Comparison of ENCODE assay signal across 22 cellular contexts in genomic region chr6:1702580-1703051, GRCh38.
DNase-seq lines count a peak whose midpoint lies in the region; ATAC-seq, FAIRE-seq and TF ChIP-seq lines count a peak whose summit lies in the region.
"Had no signal": no experiment of that assay in that cellular context is flagged by ENCODE, and none has a peak within 500 bp of the region (broad histone marks: within the 10 kb centered on the region; RNA-seq: fewer than 3 reads in every experiment).

No MANE protein-coding gene starts in this region.

- intact Hi-C loops in pancreas (cut with DNase I): no loop called here

- no peaks in the 10 kb centered on the region for H3K9me2 ChIP-seq in hepatocyte (replicated peaks; ENCODE audit: insufficient read depth)

- no peaks in the 10 kb centered on the region for H4K20me1 ChIP-seq in hepatocyte (ENCODE audit: insufficient read depth, poor library complexity, severe bottlenecking)

- DNase-seq in GM03348 (ENCODE audit: low spot score) (peak; percentile 40), hepatocyte (ENCODE audit: low spot score) (peak; percentile 12), NOMO-1 treated with dmso at 0.1 percent for 144 hours (lab: John Stamatoyannopoulos, UW; ENCODE audit: unreplicated experiment) (no peak), pancreas (no peak)
- DNase-seq: activated CD4-positive, CD25-positive, alpha-beta regulatory T cell treated with anti-CD3 and anti-CD28 coated beads, Interleukin-2, amount 50 U/mL, for 72 hours; Caco-2; glutamatergic neuron; Karpas-422; naive B cell; NCI-H1092; NCI-H2081 treated with DMSO at 0.1 percent for 48 hours; NCI-H748 treated with DMSO at 0.1 percent for 48 hours; PC-9; thyroid gland had no signal

- peak overlapping the region; percentile 75 for H3K9ac ChIP-seq in skeletal muscle satellite cell (ENCODE audit: low read depth, low read length)

- H2AFZ ChIP-seq in hepatocyte: no peak overlapping the region
- H2AFZ ChIP-seq: PC-9 had no signal

- 69% methylated on average over 8 of the region's 8 CpGs for WGBS in hepatocyte (ENCODE audit: low lambda C conversion rate, missing lambda C conversion rate)
- WGBS in pancreas, 2 donors: 82 to 84% methylated on average over 8 of the region's 8 CpGs

- no peak for FAIRE-seq in pancreas (lab: Jason Lieb, UNC)
- FAIRE-seq: H54 had no signal

- TF ChIP-seq CTCF in hepatocyte (IDR thresholded peaks at IDR 0.05; ENCODE audit: poor library complexity) (no peak), pancreas (IDR thresholded peaks at IDR 0.05) (no peak)

- no peak overlapping the region for H3K4me2 ChIP-seq in hepatocyte
- peak overlapping the region; percentile 80 for H3K4me2 ChIP-seq in skeletal muscle satellite cell (ENCODE audit: low read length)
- H3K4me2 ChIP-seq: PC-9 had no signal

- no peaks in the 10 kb centered on the region for H3K79me2 ChIP-seq in hepatocyte

- H3K4me1 ChIP-seq in hepatocyte (ENCODE audit: insufficient read depth) (peaks cover 3% of the 10 kb centered on the region), skeletal muscle satellite cell (ENCODE audit: control insufficient read depth, insufficient read depth, low read length) (peaks cover 20% of the 10 kb centered on the region), pancreas (no peaks in the 10 kb centered on the region)

- H3K27me3 ChIP-seq in hepatocyte (no peaks in the 10 kb centered on the region), skeletal muscle satellite cell (ENCODE audit: control insufficient read depth, insufficient read depth, low read length) (no peaks in the 10 kb centered on the region), pancreas (no peaks in the 10 kb centered on the region)
- H3K27me3 ChIP-seq: cardiac muscle cell, thyroid gland had no signal

- H3K4me3 ChIP-seq in hepatocyte (no peak overlapping the region), skeletal muscle satellite cell (ENCODE audit: low read length) (no peak overlapping the region), pancreas (no peak overlapping the region)
- H3K4me3 ChIP-seq: cardiac muscle cell, lung, PC-9, thyroid gland had no signal

- H3K36me3 ChIP-seq in hepatocyte (replicated peaks; ENCODE audit: insufficient read depth, low read depth) (no peaks in the 10 kb centered on the region), skeletal muscle satellite cell (ENCODE audit: insufficient read depth, low read length) (no peaks in the 10 kb centered on the region), pancreas (no peaks in the 10 kb centered on the region)
- H3K36me3 ChIP-seq: cardiac muscle cell, thyroid gland had no signal

- no peaks in the 10 kb centered on the region for H3K9me3 ChIP-seq in hepatocyte (ENCODE audit: low read depth)
- no peaks in the 10 kb centered on the region for H3K9me3 ChIP-seq in skeletal muscle satellite cell (replicated peaks; ENCODE audit: low read length)
- no peaks in the 10 kb centered on the region for H3K9me3 ChIP-seq in pancreas
- H3K9me3 ChIP-seq: Caco-2, thyroid gland had no signal

- ATAC-seq in SK-N-SH treated with all-trans-retinoic acid at 6 μM for 48 hours (no peak; the same call in 2 of the 3 replicates), HG03135 (IDR thresholded peaks at IDR 0.05; ENCODE audit: unreplicated experiment) (no peak), pancreas (no peak), HG03175 (IDR thresholded peaks at IDR 0.05; ENCODE audit: unreplicated experiment) (no peak)
- ATAC-seq: activated T-helper 17 cell treated with anti-CD3 and anti-CD28 coated beads, Interleukin-2, amount 50 U/mL, for 72 hours had no signal

- H3K27ac ChIP-seq in hepatocyte (no peak overlapping the region), pancreas (no peak overlapping the region)
- H3K27ac ChIP-seq: cardiac muscle cell, PC-9 had no signal

TF ChIP-seq in SK-N-SH treated with all-trans-retinoic acid at 6 μM for 48 hours, 23 proteins besides CTCF, POLR2A, EP300 and RAD21:
- no peak for TF ChIP-seq BACH2 (CRISPR knock-in tag; IDR thresholded peaks at IDR 0.05; ENCODE audit: borderline replicate concordance)
- TF ChIP-seq ZFP30 (CRISPR knock-in tag; IDR thresholded peaks at IDR 0.05): no peak
- TF ChIP-seq GLIS3 (CRISPR knock-in tag; IDR thresholded peaks at IDR 0.05): no peak
- TF ChIP-seq ZNF70 (CRISPR knock-in tag; IDR thresholded peaks at IDR 0.05): no peak
- TF ChIP-seq TCF4 (CRISPR knock-in tag; IDR thresholded peaks at IDR 0.05; ENCODE audit: borderline replicate concordance): peak; percentile 46; the same call in 1 of the 2 replicates
- TF ChIP-seq ISL1 (CRISPR knock-in tag; IDR thresholded peaks at IDR 0.05): no peak
- no peak for TF ChIP-seq TOX (CRISPR knock-in tag; IDR thresholded peaks at IDR 0.05; ENCODE audit: borderline replicate concordance)
- no peak for TF ChIP-seq RARB (CRISPR knock-in tag; IDR thresholded peaks at IDR 0.05)

Comparison
In these comparisons a context has a peak if more than half of its experiments do, and no peak if none do; other contexts are left out.
1. DNase-seq: peak in GM03348 (single experiment) and hepatocyte (single experiment); none in NOMO-1 treated with dmso at 0.1 percent for 144 hours (single experiment) and pancreas (0 of 6).